8 cellular contexts compared by ENCODE assay signal in genomic region chr2:25293958-25294513, GRCh38. TPM values are rescaled to one million over a fixed set of nuclear protein-coding genes. Genes with fewer than 3 reads are reported as not detected.
DNase-seq lines count a peak whose midpoint lies in the region; ATAC-seq and TF ChIP-seq lines count a peak whose summit lies in the region.

No MANE protein-coding gene starts in this region.

- H3K36me3 ChIP-seq in breast epithelium (no peaks in the 10 kb centered on the region), vagina (no peaks in the 10 kb centered on the region)

- H3K4me3 Mint-ChIP-seq in MCF 10A (ENCODE audit: unreplicated experiment) (no peak overlapping the region), naive B cell (peak overlapping the region; percentile 26 to 89 (median 82)), Calu3 (ENCODE audit: low read depth, unreplicated experiment) (no peak overlapping the region)
- H3K4me3 Mint-ChIP-seq in activated naive CD8-positive, alpha-beta T cell treated with anti-CD3 and anti-CD28 coated beads, Interleukin-2, amount 50 U/mL, for 24 hours = peak overlapping the region; percentile 51

- CTCF ChIA-PET in MCF 10A (lab: Yijun Ruan, JAX) (interaction anchor here (0.5 to 0.8 kb wide), 4 partner anchors 8 to 1162 kb away, joined by 3 read pairs; no protein-coding TSS in a partner anchor), Calu3 (lab: Charles Lee) (no interaction called here)

- H3K36me3 Mint-ChIP-seq in MCF 10A (ENCODE audit: insufficient read depth, unreplicated experiment) (no peaks in the 10 kb centered on the region), naive B cell (no peaks in the 10 kb centered on the region), Calu3 (ENCODE audit: insufficient read depth, unreplicated experiment) (peaks cover 5% of the 10 kb centered on the region)
- peaks cover 24% of the 10 kb centered on the region for H3K36me3 Mint-ChIP-seq in activated naive CD8-positive, alpha-beta T cell treated with anti-CD3 and anti-CD28 coated beads, Interleukin-2, amount 50 U/mL, for 24 hours (ENCODE audit: low read depth)

- ATAC-seq in activated naive CD8-positive, alpha-beta T cell treated with anti-CD3 and anti-CD28 coated beads, Interleukin-2, amount 50 U/mL, for 24 hours = peak; percentile 47
- ATAC-seq in naive B cell (ENCODE audit: low read depth in 2 of 2) = peak; percentile 1 to 3

- H3K9me3 Mint-ChIP-seq in MCF 10A (ENCODE audit: unreplicated experiment) (no peaks in the 10 kb centered on the region), naive B cell (no peaks in the 10 kb centered on the region), Calu3 (ENCODE audit: low read depth, unreplicated experiment) (no peaks in the 10 kb centered on the region)
- H3K9me3 Mint-ChIP-seq in activated naive CD8-positive, alpha-beta T cell treated with anti-CD3 and anti-CD28 coated beads, Interleukin-2, amount 50 U/mL, for 24 hours = no peaks in the 10 kb centered on the region

- H3K4me1 Mint-ChIP-seq in MCF 10A (ENCODE audit: insufficient read depth, unreplicated experiment) = no peaks in the 10 kb centered on the region
- H3K4me1 Mint-ChIP-seq in activated naive CD8-positive, alpha-beta T cell treated with anti-CD3 and anti-CD28 coated beads, Interleukin-2, amount 50 U/mL, for 24 hours = peaks cover 74% of the 10 kb centered on the region
- H3K4me1 Mint-ChIP-seq in naive B cell = peaks cover 42 to 59% (median 55%) of the 10 kb centered on the region in 3 donors
- H3K4me1 Mint-ChIP-seq in Calu3 (ENCODE audit: low read depth, unreplicated experiment) = no peaks in the 10 kb centered on the region

- TF ChIP-seq CTCF in breast epithelium (IDR thresholded peaks at IDR 0.05) = no peak
- TF ChIP-seq CTCF in MCF 10A (IDR thresholded peaks at IDR 0.05; ENCODE audit: unreplicated experiment) = no peak
- no peak for TF ChIP-seq CTCF in vagina (IDR thresholded peaks at IDR 0.05)
- no peak for TF ChIP-seq CTCF in Calu3 (IDR thresholded peaks at IDR 0.05; ENCODE audit: unreplicated experiment)

- POLR2A ChIA-PET in MCF 10A (lab: Yijun Ruan, JAX) = no interaction called here

- H3K4me3 ChIP-seq in breast epithelium = no peak overlapping the region
- no peak overlapping the region for H3K4me3 ChIP-seq in vagina

- H3K4me1 ChIP-seq in breast epithelium = peaks cover 0 to 16% of the 10 kb centered on the region in 2 donors
- H3K4me1 ChIP-seq in vagina = peaks cover 38% of the 10 kb centered on the region

- H3K9me3 ChIP-seq in breast epithelium (no peaks in the 10 kb centered on the region), vagina (no peaks in the 10 kb centered on the region)

- H3K27me3 Mint-ChIP-seq in MCF 10A (ENCODE audit: insufficient read depth, unreplicated experiment) (no peaks in the 10 kb centered on the region), naive B cell (no peaks in the 10 kb centered on the region), Calu3 (ENCODE audit: unreplicated experiment) (no peaks in the 10 kb centered on the region)
- H3K27me3 Mint-ChIP-seq in activated naive CD8-positive, alpha-beta T cell treated with anti-CD3 and anti-CD28 coated beads, Interleukin-2, amount 50 U/mL, for 24 hours = no peaks in the 10 kb centered on the region

- DNase-seq in breast epithelium (ENCODE audit: low spot score in 2 of 2) = no peak
- DNase-seq in MCF 10A (ENCODE audit: unreplicated experiment) = no peak
- peak; percentile 36 for DNase-seq in activated naive CD8-positive, alpha-beta T cell treated with anti-CD3 and anti-CD28 coated beads, Interleukin-2, amount 50 U/mL, for 24 hours
- no peak for DNase-seq in naive B cell
- DNase-seq in vagina (ENCODE audit: extremely low spot score in 2 of 2) = no peak
- no peak for DNase-seq in A172 (ENCODE audit: low spot score)
- no peak for DNase-seq in activated CD4-positive, CD25-positive, alpha-beta regulatory T cell treated with anti-CD3 and anti-CD28 coated beads, Interleukin-2, amount 50 U/mL, for 72 hours
- DNase-seq in Calu3 = no peak

- H3K27ac ChIP-seq in breast epithelium = peak overlapping the region; percentile 79 to 84
- peak overlapping the region; percentile 85 for H3K27ac ChIP-seq in vagina

- no peaks in the 10 kb centered on the region for H3K27me3 ChIP-seq in breast epithelium
- no peaks in the 10 kb centered on the region for H3K27me3 ChIP-seq in vagina

- intact Hi-C loops in breast epithelium (cut with DNase I; ENCODE audit: low total_unique reads) = no loop called here
- intact Hi-C loops in MCF 10A (cut with micrococcal nuclease) = no loop called here
- intact Hi-C loops in vagina (cut with DNase I) = no loop called here
- intact Hi-C loops in Calu3 (cut with micrococcal nuclease; ENCODE audit: unreplicated experiment) = no loop called here

- BruUV-seq in MCF 10A (replicated peaks; lab: Mats Ljungman, UMichigan) (no TSS peak), Calu3 (replicated peaks; lab: Mats Ljungman, UMichigan) (no TSS peak)

- TF ChIP-seq POLR2A in breast epithelium (IDR thresholded peaks at IDR 0.05) (no peak), vagina (IDR thresholded peaks at IDR 0.05) (no peak)

- H3K27ac Mint-ChIP-seq in MCF 10A (ENCODE audit: low read depth, unreplicated experiment) = no peak overlapping the region
- H3K27ac Mint-ChIP-seq in activated naive CD8-positive, alpha-beta T cell treated with anti-CD3 and anti-CD28 coated beads, Interleukin-2, amount 50 U/mL, for 24 hours = peak overlapping the region; percentile 84
- H3K27ac Mint-ChIP-seq in naive B cell = peak overlapping the region; percentile 69 to 99 (median 95)
- no peak overlapping the region for H3K27ac Mint-ChIP-seq in Calu3 (ENCODE audit: unreplicated experiment)

RNA-seq across cellular contexts. Expression of gene DNMT3A, which starts 47.7 kb away (rescaled TPM):
- total RNA-seq in breast epithelium = 10 to 100 TPM in 2 of 3 donors, 1 to 10 TPM in 1; 8.2 to 21.7 (median 20.0) TPM
- 8.0 and 11.5 TPM in 2 replicates for total RNA-seq in MCF 10A (2022)
- polyA plus RNA-seq in naive B cell (ENCODE audit: low read depth in 6 of 6) = 10 to 100 TPM in 2 of 6 donors, 1 to 10 TPM in 4; 7.3 to 14.0 (median 8.5) TPM
- 28.0 TPM for total RNA-seq in vagina
- 4.5 and 6.8 TPM in 2 replicates for total RNA-seq in A172 (2014; rRNA removed; shearing (Covaris generic))
- total RNA-seq in Calu3 (2022) = 32.8 and 35.7 TPM in 2 replicates

Comparison
In these comparisons a context has a peak if more than half of its experiments do, and no peak if none do; other contexts are left out.
1. H3K27ac Mint-ChIP-seq: peak in activated naive CD8-positive, alpha-beta T cell treated with anti-CD3 and anti-CD28 coated beads, Interleukin-2, amount 50 U/mL, for 24 hours (single experiment) and naive B cell (6 of 6); none in MCF 10A (single experiment) and Calu3 (single experiment).
2. H3K4me3 Mint-ChIP-seq: peak in activated naive CD8-positive, alpha-beta T cell treated with anti-CD3 and anti-CD28 coated beads, Interleukin-2, amount 50 U/mL, for 24 hours (single experiment) and naive B cell (8 of 8); none in MCF 10A (single experiment) and Calu3 (single experiment).